Comparison of ENCODE assay signal across 8 cellular contexts in genomic region chr3:49007771-49008528, GRCh38. TPM values are rescaled to one million over a fixed set of nuclear protein-coding genes. Genes with fewer than 3 reads are reported as not detected.
DNase-seq lines count a peak whose midpoint lies in the region; ATAC-seq, FAIRE-seq and TF ChIP-seq lines count a peak whose summit lies in the region.

No MANE protein-coding gene starts in this region.

- peaks cover 19% of the 10 kb centered on the region for H3K4me1 ChIP-seq in keratinocyte (ENCODE audit: control insufficient read depth, extremely low read depth, insufficient read depth, low read length)

- DNase-seq in DMS153 (lab: John Stamatoyannopoulos, UW), result peak; percentile 23
- no peak for DNase-seq in DMS153 treated with DMSO at 0.1 percent for 48 hours (lab: John Stamatoyannopoulos, UW; ENCODE audit: unreplicated experiment)
- DNase-seq in NCI-H2171 (lab: John Stamatoyannopoulos, UW), result peak; percentile 34
- peak in 56 of 61 donors; percentile 44 to 93 (median 73) for DNase-seq in caudate nucleus (lab: John Stamatoyannopoulos, UW)
- no peak for DNase-seq in keratinocyte (ENCODE audit: low read depth, low spot score)
- DNase-seq in stimulated activated CD4-positive, alpha-beta T cell treated with anti-CD3 and anti-CD28 coated beads, Interleukin-15, amount 100 ng/mL, for 48 hours (ENCODE audit: low read depth in 2 of 2), result peak; percentile 82 to 87

- TF ChIP-seq CTCF in keratinocyte (optimal IDR thresholded peaks at IDR 0.05 in 1 of 3, IDR thresholded peaks at IDR 0.05 in 1 of 3, conservative IDR thresholded peaks at IDR 0.05 in 1 of 3; ENCODE audit: extremely low read depth in 1 of 3, insufficient read depth in 2 of 3, low read length in 3 of 3), result no peak

- no peaks in the 10 kb centered on the region for H3K27me3 ChIP-seq in keratinocyte (ENCODE audit: control insufficient read depth, extremely low read depth, insufficient read depth, low read length)

- H3K27ac ChIP-seq in caudate nucleus (ENCODE audit: low read depth, low read length) (peak overlapping the region; percentile 97), keratinocyte (ENCODE audit: control insufficient read depth, insufficient read depth, low read length) (peak overlapping the region; percentile 93)

- peaks cover 0 to 16% of the 10 kb centered on the region in 2 experiments for H3K36me3 ChIP-seq in keratinocyte (ENCODE audit: control insufficient read depth in 2 of 2, extremely low read depth in 1 of 2, insufficient read depth in 2 of 2, low read length in 2 of 2)

- dilution Hi-C loops in keratinocyte (cut with MboI; ENCODE audit: extremely low pct_ligation_motif_present, low sequenced_read_pairs), result no loop called here

- peaks cover 40% of the 10 kb centered on the region for H3K79me2 ChIP-seq in keratinocyte (ENCODE audit: control insufficient read depth, insufficient read depth, low read length)

- H3K9ac ChIP-seq in keratinocyte (ENCODE audit: control insufficient read depth, extremely low read depth, insufficient read depth, low read length), result peak overlapping the region; percentile 98

- H3K9me3 ChIP-seq in keratinocyte (ENCODE audit: control insufficient read depth, low read depth, low read length), result no peaks in the 10 kb centered on the region

- peaks cover 8% of the 10 kb centered on the region for H4K20me1 ChIP-seq in keratinocyte (ENCODE audit: control insufficient read depth, extremely low read depth, insufficient read depth, low read length)

- H3K9me1 ChIP-seq in keratinocyte (ENCODE audit: control insufficient read depth, extremely low read depth, insufficient read depth, low read length), result peaks cover 12% of the 10 kb centered on the region

- no peak for FAIRE-seq in keratinocyte (lab: Jason Lieb, UNC)

- peak overlapping the region; percentile 97 for H3K4me2 ChIP-seq in keratinocyte (ENCODE audit: control insufficient read depth, extremely low read depth, insufficient read depth, low read depth, low read length)

- H3K4me3 ChIP-seq in keratinocyte (ENCODE audit: control insufficient read depth in 2 of 3, extremely low read depth in 1 of 3, insufficient read depth in 2 of 3, low read depth in 1 of 3, low read length in 3 of 3), result peak overlapping the region; percentile 63 to 94 (median 91)

- peak; percentile 45 for ATAC-seq in HG02852 (IDR thresholded peaks at IDR 0.05; ENCODE audit: unreplicated experiment)
- ATAC-seq in activated CD4-positive, CD25-positive, alpha-beta regulatory T cell treated with anti-CD3 and anti-CD28 coated beads, Interleukin-2, amount 50 U/mL, for 24 hours, result peak; percentile 52 to 53

- H2AFZ ChIP-seq in keratinocyte (ENCODE audit: control insufficient read depth, low read length), result peak overlapping the region; percentile 94

RNA-seq across cellular contexts. Expression of gene WDR6, which starts 0.8 kb away (rescaled TPM):
- polyA plus RNA-seq in keratinocyte, result 61.5 to 90.9 TPM (median 77.4 TPM) in 3 replicates
- polyA plus RNA-seq in keratinocyte (2011; ENCODE audit: low read depth), result 16.0 TPM
- polyA plus RNA-seq in keratinocyte (2011; cell fraction: cytosol; rRNA removed), result 27.0 and 50.3 TPM in 2 replicates
- polyA plus RNA-seq in keratinocyte (2011; cell fraction: nucleus; rRNA removed), result 234 and 261 TPM in 2 replicates
- 42.1 and 80.2 TPM in 2 replicates for polyA plus RNA-seq in keratinocyte (2012; ENCODE audit: low replicate concordance)
- polyA minus RNA-seq in keratinocyte, result 123 to 316 TPM (median 125 TPM) in 3 replicates
- polyA minus RNA-seq in keratinocyte (2011; cell fraction: cytosol; rRNA and poly(A)+ RNA removed), result 73.7 TPM
- 82.5 and 93.1 TPM in 2 replicates for polyA minus RNA-seq in keratinocyte (2011; cell fraction: nucleus; rRNA and poly(A)+ RNA removed)

RNA-seq across cellular contexts. Expression of gene DALRD3, which starts 10.4 kb away (rescaled TPM):
- 33.7 to 41.1 TPM (median 37.8 TPM) in 3 replicates for polyA plus RNA-seq in keratinocyte
- polyA plus RNA-seq in keratinocyte (2011; ENCODE audit: low read depth), result 3.5 TPM
- 31.3 and 40.4 TPM in 2 replicates for polyA plus RNA-seq in keratinocyte (2011; cell fraction: cytosol; rRNA removed)
- 60.2 and 67.6 TPM in 2 replicates for polyA plus RNA-seq in keratinocyte (2011; cell fraction: nucleus; rRNA removed)
- polyA plus RNA-seq in keratinocyte (2012; ENCODE audit: low replicate concordance), result 21.7 and 23.7 TPM in 2 replicates
- 45.5 to 64.0 TPM (median 55.2 TPM) in 3 replicates for polyA minus RNA-seq in keratinocyte
- polyA minus RNA-seq in keratinocyte (2011; cell fraction: cytosol; rRNA and poly(A)+ RNA removed), result 30.5 TPM
- 13.6 and 14.7 TPM in 2 replicates for polyA minus RNA-seq in keratinocyte (2011; cell fraction: nucleus; rRNA and poly(A)+ RNA removed)

RNA-seq across cellular contexts. Expression of gene NDUFAF3, which starts 14.0 kb away (rescaled TPM):
- polyA plus RNA-seq in keratinocyte, result 38.3 to 70.1 TPM (median 44.8 TPM) in 3 replicates
- 4.1 TPM for polyA plus RNA-seq in keratinocyte (2011; ENCODE audit: low read depth)
- 28.0 and 57.0 TPM in 2 replicates for polyA plus RNA-seq in keratinocyte (2011; cell fraction: cytosol; rRNA removed)
- 12.7 and 19.8 TPM in 2 replicates for polyA plus RNA-seq in keratinocyte (2011; cell fraction: nucleus; rRNA removed)
- 44.0 and 109 TPM in 2 replicates for polyA plus RNA-seq in keratinocyte (2012; ENCODE audit: low replicate concordance)
- 26.2 to 69.4 TPM (median 48.3 TPM) in 3 replicates for polyA minus RNA-seq in keratinocyte
- polyA minus RNA-seq in keratinocyte (2011; cell fraction: cytosol; rRNA and poly(A)+ RNA removed), result 92.1 TPM
- 15.6 and 19.4 TPM in 2 replicates for polyA minus RNA-seq in keratinocyte (2011; cell fraction: nucleus; rRNA and poly(A)+ RNA removed)

RNA-seq across cellular contexts. Expression of gene P4HTM, which starts 17.9 kb away (rescaled TPM):
- polyA plus RNA-seq in keratinocyte, result 0.93 to 1.1 TPM (median 0.99 TPM) in 3 replicates
- polyA plus RNA-seq in keratinocyte (2011; ENCODE audit: low read depth), result 5.1 TPM
- 0.27 and 0.32 TPM in 2 replicates for polyA plus RNA-seq in keratinocyte (2011; cell fraction: cytosol; rRNA removed)
- polyA plus RNA-seq in keratinocyte (2011; cell fraction: nucleus; rRNA removed), result 3.8 and 3.9 TPM in 2 replicates
- polyA plus RNA-seq in keratinocyte (2012; ENCODE audit: low replicate concordance), result 0.76 and 3.6 TPM in 2 replicates
- 1.3 to 2.1 TPM (median 1.6 TPM) in 3 replicates for polyA minus RNA-seq in keratinocyte
- 5.4 TPM for polyA minus RNA-seq in keratinocyte (2011; cell fraction: cytosol; rRNA and poly(A)+ RNA removed)
- 2.9 and 3.1 TPM in 2 replicates for polyA minus RNA-seq in keratinocyte (2011; cell fraction: nucleus; rRNA and poly(A)+ RNA removed)

RNA-seq across cellular contexts. Expression of gene IMPDH2, which starts 21.2 kb away (rescaled TPM):
- 199 to 221 TPM (median 210 TPM) in 3 replicates for polyA plus RNA-seq in keratinocyte
- polyA plus RNA-seq in keratinocyte (2011; ENCODE audit: low read depth), result 255 TPM
- polyA plus RNA-seq in keratinocyte (2011; cell fraction: cytosol; rRNA removed), result 147 and 165 TPM in 2 replicates
- 194 and 201 TPM in 2 replicates for polyA plus RNA-seq in keratinocyte (2011; cell fraction: nucleus; rRNA removed)
- 177 and 251 TPM in 2 replicates for polyA plus RNA-seq in keratinocyte (2012; ENCODE audit: low replicate concordance)
- 146 to 450 TPM (median 412 TPM) in 3 replicates for polyA minus RNA-seq in keratinocyte
- polyA minus RNA-seq in keratinocyte (2011; cell fraction: cytosol; rRNA and poly(A)+ RNA removed), result 294 TPM
- polyA minus RNA-seq in keratinocyte (2011; cell fraction: nucleus; rRNA and poly(A)+ RNA removed), result 89.9 and 104 TPM in 2 replicates

Comparison
In these comparisons a context has a peak if more than half of its experiments do, and no peak if none do; other contexts are left out.
1. DNase-seq: peak in DMS153 (single experiment), NCI-H2171 (single experiment), caudate nucleus (56 of 61) and stimulated activated CD4-positive, alpha-beta T cell treated with anti-CD3 and anti-CD28 coated beads, Interleukin-15, amount 100 ng/mL, for 48 hours (2 of 2); none in DMS153 treated with DMSO at 0.1 percent for 48 hours (single experiment) and keratinocyte (single experiment).